9 cellular contexts compared by ENCODE assay signal in genomic region chr2:71700880-71701397, GRCh38.
DNase-seq lines count a peak whose midpoint lies in the region; TF ChIP-seq lines count a peak whose summit lies in the region.
"Had no signal": no experiment of that assay in that cellular context is flagged by ENCODE, and none has a peak within 500 bp of the region (broad histone marks: within the 10 kb centered on the region; RNA-seq: fewer than 3 reads in every experiment).

No MANE protein-coding gene starts in this region.

- H3K27ac ChIP-seq in WERI-Rb-1 (no peak overlapping the region), transverse colon (peak overlapping the region in 1 of 4 donors; percentile 56)

- peaks cover 33% of the 10 kb centered on the region for H3K4me1 Mint-ChIP-seq in neural crest cell

- peaks cover 5 to 11% (median 9%) of the 10 kb centered on the region in 4 donors for H3K4me1 ChIP-seq in transverse colon

- H3K9me3 Mint-ChIP-seq in neural crest cell, result no peaks in the 10 kb centered on the region

- H3K9me3 ChIP-seq in WERI-Rb-1 (ENCODE audit: severe bottlenecking), result peaks cover 6% of the 10 kb centered on the region
- H3K9me3 ChIP-seq in transverse colon, result no peaks in the 10 kb centered on the region
- H3K9me3 ChIP-seq: SK-N-SH had no signal

- H3K4me3 ChIP-seq in WERI-Rb-1 (ENCODE audit: low read depth, low read length) (no peak overlapping the region), transverse colon (no peak overlapping the region)

- peak overlapping the region; percentile 76 for H3K4me3 Mint-ChIP-seq in neural crest cell

- 76% methylated on average over 13 of the region's 13 CpGs; no CpG with 5 or more reads in 1 of the 2 donors for WGBS in transverse colon (ENCODE audit: low coverage in 1 of 2), 2 donors

- H3K27me3 Mint-ChIP-seq in neural crest cell (ENCODE audit: low read depth), result no peaks in the 10 kb centered on the region

- no peaks in the 10 kb centered on the region for H3K36me3 ChIP-seq in WERI-Rb-1
- H3K36me3 ChIP-seq in transverse colon, result no peaks in the 10 kb centered on the region

- TF ChIP-seq EP300 in transverse colon (IDR thresholded peaks at IDR 0.05; ENCODE audit: low read depth), result no peak

- intact Hi-C loops in head of caudate nucleus (cut with DNase I) (no loop called here), transverse colon (cut with DNase I; ENCODE audit: low total_unique reads) (no loop called here)

- DNase-seq in WERI-Rb-1 (peak; percentile 4), head of caudate nucleus (peak; percentile 39 to 87 (median 74)), neural crest cell (ENCODE audit: low read depth, low spot score) (peak; percentile 41), transverse colon (peak; percentile 19), GM19238 (ENCODE audit: insufficient read length, low spot score) (no peak), NCI-H146 treated with DMSO at 0.1 percent for 48 hours (lab: John Stamatoyannopoulos, UW; ENCODE audit: unreplicated experiment) (no peak), NCI-H1092 (lab: John Stamatoyannopoulos, UW) (no peak)
- DNase-seq: activated CD4-positive, alpha-beta T cell treated with anti-CD3 and anti-CD28 coated beads, Interleukin-2, amount 50 U/mL, for 1 hour; SK-N-SH had no signal

- no peak for TF ChIP-seq POLR2A in transverse colon (IDR thresholded peaks at IDR 0.05)

- H3K27ac Mint-ChIP-seq in neural crest cell (ENCODE audit: unreplicated experiment), result peak overlapping the region; percentile 92

- TF ChIP-seq CTCF in WERI-Rb-1 (IDR thresholded peaks at IDR 0.05; ENCODE audit: low read depth, low read length) (no peak), neural crest cell (conservative IDR thresholded peaks at IDR 0.05) (no peak), transverse colon (IDR thresholded peaks at IDR 0.05) (no peak)

- no peaks in the 10 kb centered on the region for H3K36me3 Mint-ChIP-seq in neural crest cell (ENCODE audit: low read depth)

- in situ Hi-C loops in transverse colon (cut with MboI; ENCODE audit: low pct_ligation_motif_present in 1 of 4, low pct_unique_long_range_greater_than_20kb in 1 of 4, low sequenced_read_pairs in 3 of 4), result no loop called here

- H3K27me3 ChIP-seq in WERI-Rb-1 (ENCODE audit: insufficient read depth, low read depth, severe bottlenecking), result no peaks in the 10 kb centered on the region
- H3K27me3 ChIP-seq in transverse colon, result no peaks in the 10 kb centered on the region

Comparison
In these comparisons a context has a peak if more than half of its experiments do, and no peak if none do; other contexts are left out.
1. DNase-seq: peak in WERI-Rb-1 (single experiment), head of caudate nucleus (42 of 42), neural crest cell (single experiment) and transverse colon (single experiment); none in GM19238 (single experiment), NCI-H146 treated with DMSO at 0.1 percent for 48 hours (single experiment) and NCI-H1092 (single experiment).